Comparison of ENCODE assay signal across 10 cellular contexts in genomic region chr2:149648282-149649030, GRCh38.
DNase-seq lines count a peak whose midpoint lies in the region; TF ChIP-seq lines count a peak whose summit lies in the region.
"Had no signal": no experiment of that assay in that cellular context is flagged by ENCODE, and none has a peak within 500 bp of the region (broad histone marks: within the 10 kb centered on the region; RNA-seq: fewer than 3 reads in every experiment).

No MANE protein-coding gene starts in this region.

- whole genome bisulfite sequencing in mesodermal cell (ENCODE audit: insufficient coverage in 2 of 2), 2 experiments = 51 to 52% methylated on average over 2 to 3 of the region's 3 CpGs

- no peak for TF ChIP-seq CTCF in AG09309 (IDR thresholded peaks at IDR 0.05; ENCODE audit: control insufficient read depth, insufficient read depth, low read depth, low read length, missing control alignments)
- TF ChIP-seq CTCF in WERI-Rb-1 (IDR thresholded peaks at IDR 0.05; ENCODE audit: low read depth, low read length) = no peak
- TF ChIP-seq CTCF in dorsolateral prefrontal cortex (IDR thresholded peaks at IDR 0.05 in 54 of 56, conservative IDR thresholded peaks at IDR 0.05 in 2 of 56; ENCODE audit: low read depth in 1 of 56, partially characterized antibody in 56 of 56) = no peak

- peak overlapping the region; percentile 86 for H3K27ac ChIP-seq in mesodermal cell (ENCODE audit: low read depth, low read length, severe bottlenecking)
- no peak overlapping the region for H3K27ac ChIP-seq in WERI-Rb-1
- no peak overlapping the region for H3K27ac ChIP-seq in dorsolateral prefrontal cortex

- peaks cover 5% of the 10 kb centered on the region for H3K9me3 ChIP-seq in mesodermal cell (ENCODE audit: control insufficient read depth, low read length)
- no peaks in the 10 kb centered on the region for H3K9me3 ChIP-seq in WERI-Rb-1 (ENCODE audit: severe bottlenecking)

- peaks cover 10% of the 10 kb centered on the region for H3K27me3 Mint-ChIP-seq in activated CD4-positive, alpha-beta memory T cell treated with anti-CD3 and anti-CD28 coated beads for 36 hours

- no peak overlapping the region for H3K27ac Mint-ChIP-seq in activated CD4-positive, alpha-beta memory T cell treated with anti-CD3 and anti-CD28 coated beads for 36 hours

- H3K36me3 ChIP-seq in mesodermal cell (ENCODE audit: control insufficient read depth, insufficient read depth, low read length) (no peaks in the 10 kb centered on the region), WERI-Rb-1 (no peaks in the 10 kb centered on the region)

- intact Hi-C loops in activated CD4-positive, alpha-beta memory T cell treated with anti-CD3 and anti-CD28 coated beads for 36 hours (cut with micrococcal nuclease) = no loop called here
- intact Hi-C loops in dorsolateral prefrontal cortex (cut with DNase I) = no loop called here

- H3K4me1 ChIP-seq in mesodermal cell (ENCODE audit: control insufficient read depth, insufficient read depth, low read length, poor library complexity, severe bottlenecking) = peaks cover 22% of the 10 kb centered on the region

- no peak overlapping the region for H3K4me3 Mint-ChIP-seq in activated CD4-positive, alpha-beta memory T cell treated with anti-CD3 and anti-CD28 coated beads for 36 hours

- H3K4me3 ChIP-seq in AG09309 (ENCODE audit: control insufficient read depth, low read depth, low read length) (no peak overlapping the region), mesodermal cell (ENCODE audit: extremely low read depth, insufficient read depth, low read length, poor library complexity, severe bottlenecking) (no peak overlapping the region), WERI-Rb-1 (ENCODE audit: low read depth, low read length) (no peak overlapping the region), dorsolateral prefrontal cortex (no peak overlapping the region)

- no peaks in the 10 kb centered on the region for H3K36me3 Mint-ChIP-seq in activated CD4-positive, alpha-beta memory T cell treated with anti-CD3 and anti-CD28 coated beads for 36 hours

- DNase-seq in AG09309 (ENCODE audit: low read depth) (peak; percentile 97), OCI-M2 (lab: John Stamatoyannopoulos, UW; ENCODE audit: unreplicated experiment) (peak; percentile 31), epidermal melanocyte (ENCODE audit: insufficient read length, low spot score) (peak; percentile 34), WERI-Rb-1 (no peak), cerebellar nuclear complex (lab: John Stamatoyannopoulos, UW) (no peak), dorsolateral prefrontal cortex (no peak)
- DNase-seq in activated CD4-positive, alpha-beta memory T cell treated with anti-CD3 and anti-CD28 coated beads for 36 hours = no peak
- DNase-seq: activated T-cell treated with anti-CD3 and anti-CD28 coated beads for 4 hours; stimulated activated CD4-positive, alpha-beta T cell treated with anti-CD3 and anti-CD28 coated beads, Interleukin-4, amount 100 ng/mL, for 1 hour had no signal

- no peaks in the 10 kb centered on the region for H3K9me3 Mint-ChIP-seq in activated CD4-positive, alpha-beta memory T cell treated with anti-CD3 and anti-CD28 coated beads for 36 hours

- no peaks in the 10 kb centered on the region for H3K4me1 Mint-ChIP-seq in activated CD4-positive, alpha-beta memory T cell treated with anti-CD3 and anti-CD28 coated beads for 36 hours (ENCODE audit: low read depth)

- H3K27me3 ChIP-seq in WERI-Rb-1 (ENCODE audit: insufficient read depth, low read depth, severe bottlenecking) (no peaks in the 10 kb centered on the region), dorsolateral prefrontal cortex (no peaks in the 10 kb centered on the region)

- CTCF ChIA-PET in activated CD4-positive, alpha-beta memory T cell treated with anti-CD3 and anti-CD28 coated beads for 36 hours (lab: Charles Lee) = interaction anchor here (1.2 to 1.6 kb wide), 2 partner anchors 9 to 12 kb away, joined by 3 to 4 read pairs; no protein-coding TSS in a partner anchor

- POLR2A ChIA-PET in activated CD4-positive, alpha-beta memory T cell treated with anti-CD3 and anti-CD28 coated beads for 36 hours (lab: Charles Lee) = no interaction called here

Comparison
In these comparisons a context has a peak if more than half of its experiments do, and no peak if none do; other contexts are left out.
1. DNase-seq: peak in AG09309 (single experiment), OCI-M2 (single experiment) and epidermal melanocyte (single experiment); none in activated CD4-positive, alpha-beta memory T cell treated with anti-CD3 and anti-CD28 coated beads for 36 hours (single experiment), WERI-Rb-1 (single experiment), cerebellar nuclear complex (0 of 2) and dorsolateral prefrontal cortex (0 of 10).